ENCODE assay signal across 15 cellular contexts in the genomic region with DNA sequence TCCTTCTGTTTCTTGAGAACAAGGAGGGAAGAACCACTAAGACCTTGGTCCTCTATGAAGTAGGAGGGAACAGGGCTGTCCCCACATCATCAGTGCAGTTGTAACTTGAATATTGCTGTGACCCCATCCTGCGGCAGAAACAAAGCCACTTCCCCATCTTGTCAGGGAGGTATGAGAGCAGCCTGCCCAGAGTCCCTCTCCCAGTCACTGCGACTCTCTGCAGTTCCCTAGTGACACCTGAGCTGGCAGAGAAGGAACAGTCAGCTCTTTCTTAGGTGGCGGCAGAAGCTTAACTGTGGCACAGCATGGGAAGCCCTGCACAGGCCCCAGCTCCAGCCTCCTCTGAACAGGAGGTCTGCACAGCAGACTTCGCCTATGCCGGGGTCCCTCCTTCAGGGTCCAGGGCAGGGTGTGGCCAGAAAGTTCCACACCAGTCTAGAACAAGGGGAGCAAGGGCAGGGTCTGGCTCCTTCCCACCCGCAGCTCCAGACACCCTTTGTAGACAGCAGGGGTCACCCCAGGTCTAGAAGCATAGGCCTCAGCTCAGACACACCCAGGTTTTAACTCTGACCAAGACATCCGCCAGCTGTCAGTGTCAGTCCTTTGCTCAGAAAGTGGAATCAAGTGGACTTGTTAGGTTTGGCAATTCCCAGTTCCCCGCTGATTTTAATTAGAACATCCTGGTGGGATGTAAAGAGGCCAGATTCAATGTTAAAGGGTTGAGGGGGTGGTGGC. TPM values are rescaled to one million over a fixed set of nuclear protein-coding genes. Genes with fewer than 3 reads are reported as not detected.
DNase-seq lines count a peak whose midpoint lies in the region; ATAC-seq and TF ChIP-seq lines count a peak whose summit lies in the region.
"Had no signal": no experiment of that assay in that cellular context is flagged by ENCODE, and none has a peak within 500 bp of the region (broad histone marks: within the 10 kb centered on the region; RNA-seq: fewer than 3 reads in every experiment).

No MANE protein-coding gene starts in this region.

- DNase-seq in NCI-H2107 treated with DMSO at 0.1 percent for 48 hours (lab: John Stamatoyannopoulos, UW; ENCODE audit: unreplicated experiment): peak; percentile 42
- no peak for DNase-seq in NCI-H2107 (lab: John Stamatoyannopoulos, UW)
- no peak for DNase-seq in CD8-positive, alpha-beta T cell
- DNase-seq in SKM-1 treated with dmso at 0.1 percent for 144 hours (lab: John Stamatoyannopoulos, UW; ENCODE audit: unreplicated experiment): peak; percentile 56
- no peak for DNase-seq in immature natural killer cell
- no peak for DNase-seq in cerebellar cortex (ENCODE audit: low spot score)
- DNase-seq in T-helper 17 cell: no peak
- DNase-seq: 8988T; hippocampal formation; lower lobe of right lung; NCI-H2029 treated with DMSO at 0.1 percent for 48 hours; NK-92 treated with Interleukin-12 subunit alpha and Interleukin-12 subunit beta, amount 100 ng/mL, for 24 hours had no signal

- no peak for ATAC-seq in CD8-positive, alpha-beta T cell
- ATAC-seq in HG02840 (IDR thresholded peaks at IDR 0.05; ENCODE audit: low FRiP score, unreplicated experiment) (no peak), T-helper 17 cell (no peak)
- ATAC-seq: lower lobe of right lung had no signal

- peaks cover 93% of the 10 kb centered on the region for H3K36me3 Mint-ChIP-seq in CD8-positive, alpha-beta T cell
- H3K36me3 Mint-ChIP-seq in immature natural killer cell (peaks cover 5 to 27% (median 22%) of the 10 kb centered on the region in 3 donors), T-helper 17 cell (ENCODE audit: low read depth) (peaks cover 15% of the 10 kb centered on the region)

- no peaks in the 10 kb centered on the region for H3K9me3 ChIP-seq in CD8-positive, alpha-beta T cell (ENCODE audit: low read length)
- no peaks in the 10 kb centered on the region for H3K9me3 ChIP-seq in T-helper 17 cell (ENCODE audit: control insufficient read depth, low read length, poor library complexity, severe bottlenecking)
- H3K9me3 ChIP-seq: lower lobe of right lung had no signal

- peak overlapping the region; percentile 64 for H3K27ac Mint-ChIP-seq in CD8-positive, alpha-beta T cell
- H3K27ac Mint-ChIP-seq in immature natural killer cell: peak overlapping the region; percentile 6 to 78 (median 68)
- no peak overlapping the region for H3K27ac Mint-ChIP-seq in T-helper 17 cell

- peaks cover 7% of the 10 kb centered on the region for H3K4me1 ChIP-seq in CD8-positive, alpha-beta T cell (ENCODE audit: insufficient read depth, low read length)

- no peak for TF ChIP-seq CTCF in CD8-positive, alpha-beta T cell (IDR thresholded peaks at IDR 0.05)

- H3K4me3 Mint-ChIP-seq in CD8-positive, alpha-beta T cell: no peak overlapping the region
- no peak overlapping the region for H3K4me3 Mint-ChIP-seq in immature natural killer cell
- H3K4me3 Mint-ChIP-seq in T-helper 17 cell: no peak overlapping the region

- H3K36me3 ChIP-seq in CD8-positive, alpha-beta T cell (ENCODE audit: insufficient read depth, low read length): peaks cover 89% of the 10 kb centered on the region

- no peak overlapping the region for H3K4me3 ChIP-seq in CD8-positive, alpha-beta T cell (ENCODE audit: low read depth, low read length)
- H3K4me3 ChIP-seq: lower lobe of right lung, smooth muscle cell had no signal

- intact Hi-C loops in CD8-positive, alpha-beta T cell (cut with DNase I, micrococcal nuclease): no loop called here

- H3K4me1 Mint-ChIP-seq in CD8-positive, alpha-beta T cell (ENCODE audit: low read depth): peaks cover 23% of the 10 kb centered on the region
- H3K4me1 Mint-ChIP-seq in immature natural killer cell: peaks cover 16 to 20% of the 10 kb centered on the region in 2 donors
- peaks cover 15% of the 10 kb centered on the region for H3K4me1 Mint-ChIP-seq in T-helper 17 cell

- no peaks in the 10 kb centered on the region for H3K27me3 ChIP-seq in CD8-positive, alpha-beta T cell (ENCODE audit: insufficient read depth, low read length)

- H3K9me3 Mint-ChIP-seq in CD8-positive, alpha-beta T cell: no peaks in the 10 kb centered on the region
- H3K9me3 Mint-ChIP-seq in immature natural killer cell: no peaks in the 10 kb centered on the region

- CTCF ChIA-PET in CD8-positive, alpha-beta T cell (lab: Charles Lee): interaction anchor here (1.0 to 31.7 kb wide), 6 partner anchors 9 to 140 kb away, joined by 3 to 1143 read pairs (median 4); partner anchors contain the start of gene EVL

- no peak overlapping the region for H3K27ac ChIP-seq in CD8-positive, alpha-beta T cell (ENCODE audit: low read depth, low read length)
- H3K27ac ChIP-seq: KMS-11, lower lobe of right lung had no signal

- POLR2A ChIA-PET in CD8-positive, alpha-beta T cell (lab: Charles Lee): interaction anchor here (34.9 kb wide), 1 partner anchor 48 kb away, joined by 700 read pairs; the partner anchor contains the start of gene EVL

- H3K27me3 Mint-ChIP-seq in CD8-positive, alpha-beta T cell (ENCODE audit: low read depth): no peaks in the 10 kb centered on the region
- peaks cover 0 to 9% (median 4%) of the 10 kb centered on the region in 3 donors for H3K27me3 Mint-ChIP-seq in immature natural killer cell (ENCODE audit: low read depth in 3 of 3)
- no peaks in the 10 kb centered on the region for H3K27me3 Mint-ChIP-seq in T-helper 17 cell

RNA-seq across cellular contexts. Expression of gene DEGS2, which starts 36.8 kb away (rescaled TPM):
- under 1 TPM; 0.22 to 0.60 TPM for total RNA-seq in CD8-positive, alpha-beta T cell
- polyA plus RNA-seq in immature natural killer cell: 10 to 100 TPM in 2 of 3 donors, 1 to 10 TPM in 1; 7.8 to 21.7 (median 12.1) TPM
- under 1 TPM in 1 of 2 donors, not detected in 1; 0.30 TPM for total RNA-seq in T-helper 17 cell

RNA-seq across cellular contexts. Expression of gene EVL, which starts 57.4 kb away (rescaled TPM):
- total RNA-seq in CD8-positive, alpha-beta T cell: 100 to 1,000 TPM; 573 to 578 TPM
- polyA plus RNA-seq in immature natural killer cell: 100 to 1,000 TPM in 1 of 3 donors, 10 to 100 TPM in 2; 56.8 to 135 (median 76.3) TPM
- total RNA-seq in T-helper 17 cell: 100 to 1,000 TPM; 793 to 831 TPM

Comparison
In these comparisons a context has a peak if more than half of its experiments do, and no peak if none do; other contexts are left out.
1. DNase-seq: peak in NCI-H2107 treated with DMSO at 0.1 percent for 48 hours (single experiment) and SKM-1 treated with dmso at 0.1 percent for 144 hours (single experiment); none in NCI-H2107 (single experiment), CD8-positive, alpha-beta T cell (0 of 7), immature natural killer cell (0 of 3), cerebellar cortex (single experiment) and T-helper 17 cell (0 of 3).